ENCODE assay signal across 8 cellular contexts in the genomic region with DNA sequence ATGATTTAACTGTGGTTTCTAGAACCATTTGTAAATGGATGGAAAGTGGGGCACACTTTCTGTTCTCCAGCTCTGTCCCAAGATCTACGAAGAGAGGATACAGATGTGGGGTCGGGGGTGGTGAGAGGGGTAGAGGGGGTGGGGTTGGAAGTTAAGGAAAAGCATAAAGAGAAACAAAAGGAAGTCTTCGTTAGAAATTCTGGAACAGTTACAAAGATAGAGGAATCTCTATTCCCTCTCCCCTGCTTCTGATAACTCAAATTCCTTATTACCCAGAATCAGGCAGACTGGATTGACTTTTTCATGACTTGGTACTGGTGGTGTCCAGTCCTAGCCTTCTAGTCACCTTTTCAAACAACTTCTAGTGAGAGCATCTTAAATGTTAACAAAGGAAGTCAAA. TPM values are rescaled to one million over a fixed set of nuclear protein-coding genes. Genes with fewer than 3 reads are reported as not detected.
"Had no signal": no experiment of that assay in that cellular context is flagged by ENCODE, and none has a peak within 500 bp of the region (broad histone marks: within the 10 kb centered on the region; RNA-seq: fewer than 3 reads in every experiment).

No MANE protein-coding gene starts in this region.

- H3K4me1 Mint-ChIP-seq: IgD-negative memory B cell had no signal

- FAIRE-seq: H1, HTR-8/SVneo had no signal

- H3K27me3 Mint-ChIP-seq: IgD-negative memory B cell had no signal

- H2AFZ ChIP-seq: GM23338 had no signal

- H3K4me3 ChIP-seq: GM23338 had no signal

- ATAC-seq: GM23338 had no signal

- H3K9me3 Mint-ChIP-seq: GM23338, H9, IgD-negative memory B cell had no signal

- H3K4me2 ChIP-seq: GM23338 had no signal

- DNase-seq: H9, HCEC 1CT, KBM-7 had no signal

- H3K4me3 Mint-ChIP-seq: GM23338, H9, IgD-negative memory B cell had no signal

- H3K27ac Mint-ChIP-seq: GM23338, H9, IgD-negative memory B cell had no signal

RNA-seq across cellular contexts. Expression of gene GCM1, which starts 4.9 kb away (rescaled TPM):
- total RNA-seq: GM23338, H1, H9, HT-29 had no signal
- polyA plus RNA-seq: GM23338, H1, IgD-negative memory B cell had no signal
